ENCODE assay signal across 12 cellular contexts in genomic region chr1:111289371-111289770, GRCh38. TPM values are rescaled to one million over a fixed set of nuclear protein-coding genes. Genes with fewer than 3 reads are reported as not detected.
"Had no signal": no experiment of that assay in that cellular context is flagged by ENCODE, and none has a peak within 500 bp of the region (broad histone marks: within the 10 kb centered on the region; RNA-seq: fewer than 3 reads in every experiment).

No MANE protein-coding gene starts in this region.

- H2AFZ ChIP-seq: GM23248, GM23338 had no signal

- H3K27ac Mint-ChIP-seq: GM23338, H9, HFFc6 had no signal

- FAIRE-seq: H1, H54 had no signal

- ATAC-seq: GM23338, HCT116 had no signal

- H3K4me1 Mint-ChIP-seq: GM23338, H9 had no signal

- H3K9ac ChIP-seq: GM23248 had no signal

- H3K9me3 ChIP-seq: HAP-1 had no signal

- H3K4me2 ChIP-seq: GM23338 had no signal

- H3K9me3 Mint-ChIP-seq: GM23338, H9, HFFc6 had no signal

- DNase-seq: GM23248, GOT3, H7, H9, HCEC 1CT, HFFc6 had no signal

- H3K36me3 ChIP-seq: HAP-1 had no signal

- H3K4me3 ChIP-seq: GM23248, GM23338, HAP-1 had no signal

- H3K27ac ChIP-seq: GM23248 had no signal

- H3K4me3 Mint-ChIP-seq: GM23338, H9, HFFc6 had no signal

RNA-seq across cellular contexts. Expression of gene CHIA, which starts 1.3 kb away (rescaled TPM):
- total RNA-seq: GM23248, GM23338, H1, H4, H7, H9, HFFc6 had no signal
- polyA plus RNA-seq: GM23248, GM23338, H1 had no signal
